ENCODE assay signal across 22 cellular contexts in the genomic region with DNA sequence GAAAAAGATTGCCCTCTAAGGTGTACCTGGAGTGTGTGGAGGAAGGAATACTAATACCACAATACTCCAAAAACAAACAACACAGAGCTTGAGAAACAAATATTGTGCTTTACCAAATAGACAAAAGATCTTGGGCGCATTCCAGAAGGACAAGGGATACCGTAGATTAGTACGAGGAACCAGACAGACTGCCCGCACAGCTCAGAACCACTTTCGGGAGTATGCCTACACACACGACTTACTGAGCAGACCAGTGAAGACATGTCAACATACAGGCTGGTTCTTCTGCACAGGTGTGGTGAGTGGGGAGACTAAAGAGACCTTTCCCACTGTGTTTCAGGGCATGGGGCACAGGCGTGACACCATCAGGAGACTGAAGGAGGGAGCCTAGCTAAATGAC. TPM values are rescaled to one million over a fixed set of nuclear protein-coding genes. Genes with fewer than 3 reads are reported as not detected.
DNase-seq lines count a peak whose midpoint lies in the region; ATAC-seq and TF ChIP-seq lines count a peak whose summit lies in the region.
"Had no signal": no experiment of that assay in that cellular context is flagged by ENCODE, and none has a peak within 500 bp of the region (broad histone marks: within the 10 kb centered on the region; RNA-seq: fewer than 3 reads in every experiment).

No MANE protein-coding gene starts in this region.

- H3K27me3 ChIP-seq in mammary epithelial cell (ENCODE audit: insufficient read depth, low read length) (no peaks in the 10 kb centered on the region), breast epithelium (peaks cover 0 to 5% of the 10 kb centered on the region in 2 donors), esophagus muscularis mucosa (no peaks in the 10 kb centered on the region), lung (ENCODE audit: control insufficient read depth, insufficient read depth) (no peaks in the 10 kb centered on the region)
- H3K27me3 ChIP-seq: BE2C had no signal

- TF ChIP-seq POLR2A in breast epithelium (IDR thresholded peaks at IDR 0.05) (no peak), esophagus muscularis mucosa (IDR thresholded peaks at IDR 0.05; ENCODE audit: low read depth) (no peak)

- DNase-seq in mammary epithelial cell (no peak), breast epithelium (ENCODE audit: low spot score in 2 of 2) (no peak), esophagus muscularis mucosa (ENCODE audit: extremely low spot score) (peak; percentile 62), lung (ENCODE audit: low spot score) (no peak), NCI-H524 (lab: John Stamatoyannopoulos, UW) (no peak), hypothalamus (lab: John Stamatoyannopoulos, UW) (no peak), OCI-M1 (lab: John Stamatoyannopoulos, UW) (no peak)
- DNase-seq in activated CD4-positive, alpha-beta memory T cell treated with anti-CD3 and anti-CD28 coated beads, Interleukin-2, amount 10 ng/mL, durations not matched to agents 7 days and 5 days = no peak
- DNase-seq: BE2C; CD8-positive, alpha-beta T cell; DMS79 treated with DMSO at 0.1 percent for 48 hours; H9; MV-4-11; NCI-H1417 treated with DMSO at 0.1 percent for 48 hours; NCI-H1930; NCI-H2171 treated with DMSO at 0.1 percent for 48 hours; NCI-H446 treated with DMSO at 0.1 percent for 48 hours; NCI-H774; PC-9 had no signal

- H3K9me3 Mint-ChIP-seq in activated CD4-positive, alpha-beta memory T cell treated with anti-CD3 and anti-CD28 coated beads, Interleukin-2, amount 10 ng/mL, durations not matched to agents 7 days and 5 days = no peaks in the 10 kb centered on the region
- H3K9me3 Mint-ChIP-seq: H9 had no signal

- no peaks in the 10 kb centered on the region for H3K79me2 ChIP-seq in mammary epithelial cell (ENCODE audit: insufficient read depth, low read length)

- H3K27ac ChIP-seq in mammary epithelial cell (ENCODE audit: insufficient read depth, low read depth, low read length) (no peak overlapping the region), breast epithelium (no peak overlapping the region), esophagus muscularis mucosa (replicated peaks in 1 of 4) (no peak overlapping the region), lung (ENCODE audit: low read depth in 1 of 2, low read length in 1 of 2) (no peak overlapping the region)
- H3K27ac ChIP-seq: 22Rv1, PC-9 had no signal

- 96% methylated on average over 6 of the region's 7 CpGs for WGBS in mammary epithelial cell (ENCODE audit: low coverage, missing lambda C conversion rate)
- 88% methylated on average over 4 of the region's 7 CpGs for WGBS in esophagus muscularis mucosa
- 68 to 86% methylated on average over 7 of the region's 7 CpGs for WGBS in lung, 2 donors

- no peak overlapping the region for H3K4me3 Mint-ChIP-seq in activated CD4-positive, alpha-beta memory T cell treated with anti-CD3 and anti-CD28 coated beads, Interleukin-2, amount 10 ng/mL, durations not matched to agents 7 days and 5 days
- H3K4me3 Mint-ChIP-seq: CD8-positive, alpha-beta T cell; H9 had no signal

- intact Hi-C loops in mammary epithelial cell (cut with micrococcal nuclease) = no loop called here
- intact Hi-C loops in breast epithelium (cut with DNase I; ENCODE audit: low total_unique reads) = no loop called here
- intact Hi-C loops in esophagus muscularis mucosa (cut with DNase I) = no loop called here

- ATAC-seq in lung (ENCODE audit: insufficient read depth, low FRiP score) = peak; percentile 37
- ATAC-seq: CD8-positive, alpha-beta T cell had no signal

- H2AFZ ChIP-seq in mammary epithelial cell (ENCODE audit: low read depth, low read length) = peak overlapping the region; percentile 1
- H2AFZ ChIP-seq: PC-9 had no signal

- H3K27me3 Mint-ChIP-seq in activated CD4-positive, alpha-beta memory T cell treated with anti-CD3 and anti-CD28 coated beads, Interleukin-2, amount 10 ng/mL, durations not matched to agents 7 days and 5 days = peaks cover 20% of the 10 kb centered on the region

- POLR2A ChIA-PET in activated CD4-positive, alpha-beta memory T cell treated with anti-CD3 and anti-CD28 coated beads, Interleukin-2, amount 10 ng/mL, durations not matched to agents 7 days and 5 days (lab: Charles Lee) = no interaction called here

- H3K4me2 ChIP-seq in mammary epithelial cell (ENCODE audit: insufficient read depth, low read depth, low read length) = no peak overlapping the region
- H3K4me2 ChIP-seq: PC-9 had no signal

- H3K4me1 ChIP-seq in mammary epithelial cell (ENCODE audit: insufficient read depth, low read length) (peaks cover 26% of the 10 kb centered on the region), breast epithelium (no peaks in the 10 kb centered on the region), esophagus muscularis mucosa (peaks cover 0 to 17% (median 11%) of the 10 kb centered on the region in 4 donors), lung (ENCODE audit: control insufficient read depth in 2 of 2, insufficient read depth in 2 of 2, low read length in 2 of 2) (no peaks in the 10 kb centered on the region)
- H3K4me1 ChIP-seq: BE2C had no signal

- dilution Hi-C loops in mammary epithelial cell (cut with HindIII; ENCODE audit: low sequenced_read_pairs) = no loop called here

- BruUV-seq in mammary epithelial cell (replicated peaks; lab: Mats Ljungman, UMichigan) = no TSS peak

- no peaks in the 10 kb centered on the region for H3K9me3 ChIP-seq in mammary epithelial cell (replicated peaks; ENCODE audit: insufficient read depth, low read length)
- peaks cover 0 to 3% of the 10 kb centered on the region in 2 donors for H3K9me3 ChIP-seq in breast epithelium
- H3K9me3 ChIP-seq in esophagus muscularis mucosa = peaks cover 0 to 2% (median 0%) of the 10 kb centered on the region in 4 donors
- peaks cover 0 to under 1% of the 10 kb centered on the region in 2 donors for H3K9me3 ChIP-seq in lung (ENCODE audit: control insufficient read depth in 2 of 2, insufficient read depth in 1 of 2, low read length in 1 of 2)
- H3K9me3 ChIP-seq: BE2C had no signal

- no peaks in the 10 kb centered on the region for H3K4me1 Mint-ChIP-seq in activated CD4-positive, alpha-beta memory T cell treated with anti-CD3 and anti-CD28 coated beads, Interleukin-2, amount 10 ng/mL, durations not matched to agents 7 days and 5 days
- H3K4me1 Mint-ChIP-seq: H9 had no signal

- TF ChIP-seq CTCF in mammary epithelial cell (conservative IDR thresholded peaks at IDR 0.05 in 1 of 2, IDR thresholded peaks at IDR 0.05 in 1 of 2; ENCODE audit: extremely low read depth in 1 of 2, insufficient read depth in 1 of 2, low read depth in 1 of 2, low read length in 2 of 2) (no peak), breast epithelium (IDR thresholded peaks at IDR 0.05) (no peak), esophagus muscularis mucosa (IDR thresholded peaks at IDR 0.05) (no peak), lung (IDR thresholded peaks at IDR 0.05; ENCODE audit: control extremely low read depth, extremely low read depth) (no peak)

- no peak overlapping the region for H3K4me3 ChIP-seq in mammary epithelial cell (replicated peaks in 1 of 3; ENCODE audit: insufficient read depth in 1 of 3, low read depth in 2 of 3, low read length in 3 of 3)
- H3K4me3 ChIP-seq in breast epithelium = no peak overlapping the region
- H3K4me3 ChIP-seq in esophagus muscularis mucosa = no peak overlapping the region
- no peak overlapping the region for H3K4me3 ChIP-seq in lung
- H3K4me3 ChIP-seq: PC-9 had no signal

- no peaks in the 10 kb centered on the region for H4K20me1 ChIP-seq in mammary epithelial cell (ENCODE audit: insufficient read depth, low read length)

- no peak for TF ChIP-seq EP300 in esophagus muscularis mucosa (IDR thresholded peaks at IDR 0.05)

- no peak overlapping the region for H3K27ac Mint-ChIP-seq in activated CD4-positive, alpha-beta memory T cell treated with anti-CD3 and anti-CD28 coated beads, Interleukin-2, amount 10 ng/mL, durations not matched to agents 7 days and 5 days
- H3K27ac Mint-ChIP-seq: CD8-positive, alpha-beta T cell; H9 had no signal

- in situ Hi-C loops in mammary epithelial cell (cut with MboI; ENCODE audit: low sequenced_read_pairs in 2 of 2) = no loop called here

- CTCF ChIA-PET in mammary epithelial cell (lab: Charles Lee; ENCODE audit: low non-redundant PET) = interaction anchor here (0.6 kb wide), 1 partner anchor 581 kb away, joined by 3 read pairs; no protein-coding TSS in a partner anchor
- CTCF ChIA-PET in activated CD4-positive, alpha-beta memory T cell treated with anti-CD3 and anti-CD28 coated beads, Interleukin-2, amount 10 ng/mL, durations not matched to agents 7 days and 5 days (lab: Charles Lee) = no interaction called here

- H3K9ac ChIP-seq in mammary epithelial cell (ENCODE audit: insufficient read depth, low read length) = no peak overlapping the region

- no peaks in the 10 kb centered on the region for H3K36me3 Mint-ChIP-seq in activated CD4-positive, alpha-beta memory T cell treated with anti-CD3 and anti-CD28 coated beads, Interleukin-2, amount 10 ng/mL, durations not matched to agents 7 days and 5 days (ENCODE audit: low read depth)
- H3K36me3 Mint-ChIP-seq: CD8-positive, alpha-beta T cell had no signal

- no peaks in the 10 kb centered on the region for H3K36me3 ChIP-seq in mammary epithelial cell (ENCODE audit: insufficient read depth, low read length)
- H3K36me3 ChIP-seq in breast epithelium = no peaks in the 10 kb centered on the region
- H3K36me3 ChIP-seq in esophagus muscularis mucosa = peaks cover 0 to 4% (median 0%) of the 10 kb centered on the region in 4 donors
- no peaks in the 10 kb centered on the region for H3K36me3 ChIP-seq in lung (ENCODE audit: control insufficient read depth in 2 of 2, insufficient read depth in 2 of 2, low read length in 2 of 2)
- H3K36me3 ChIP-seq: BE2C had no signal

RNA-seq across cellular contexts. Expression of a gene that starts 15.8 kb away (rescaled TPM):
- total RNA-seq in mammary epithelial cell (under 1 TPM in 1 of 2 donors, not detected in 1; 0.92 TPM), breast epithelium (1 to 10 TPM in 1 of 3 donors, under 1 TPM in 1, not detected in 1; 0.16 to 1.5 TPM), esophagus muscularis mucosa (1 to 10 TPM; 2.5 to 4.4 (median 2.9) TPM), lung (10 to 100 TPM in 1 of 2 donors, 1 to 10 TPM in 1; 2.0 to 22.9 TPM)
- polyA plus RNA-seq in mammary epithelial cell (3.4 TPM), lung (10 to 100 TPM in 1 of 2 donors, 1 to 10 TPM in 1; 1.5 to 11.7 TPM)
- polyA minus RNA-seq in mammary epithelial cell = 1.8 TPM
- not detected for total RNA-seq in activated CD4-positive, alpha-beta memory T cell treated with anti-CD3 and anti-CD28 coated beads, Interleukin-2, amount 10 ng/mL, durations not matched to agents 7 days and 5 days
- total RNA-seq: CD8-positive, alpha-beta T cell; G401; SK-MEL-5 had no signal
